Comparison of ENCODE assay signal across 20 cellular contexts in the genomic region with DNA sequence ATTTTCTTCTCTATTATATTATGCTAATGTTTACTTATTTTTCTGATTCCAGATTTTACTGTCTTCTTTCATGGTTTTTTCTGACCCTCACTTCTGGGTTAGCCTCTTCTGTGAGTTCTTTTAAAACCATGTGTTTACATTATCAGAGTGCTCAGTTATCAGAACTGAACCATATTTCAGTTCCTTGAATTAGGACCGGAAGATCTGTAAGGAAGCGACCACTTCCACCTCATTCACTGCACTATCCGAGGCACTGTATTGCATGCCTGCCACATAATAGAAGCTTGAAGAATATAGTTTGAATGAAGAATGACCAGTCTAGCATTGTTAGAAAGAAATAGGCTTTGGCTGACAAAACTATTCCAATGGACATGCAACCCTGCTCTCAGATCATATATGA.
"Had no signal": no experiment of that assay in that cellular context is flagged by ENCODE, and none has a peak within 500 bp of the region (broad histone marks: within the 10 kb centered on the region; RNA-seq: fewer than 3 reads in every experiment).

No MANE protein-coding gene starts in this region.

- H3K4me1 ChIP-seq: heart left ventricle, psoas muscle, right lobe of liver, stomach, transverse colon had no signal

- DNase-seq: cortex of kidney; effector memory CD4-positive, alpha-beta T cell; heart left ventricle; hippocampal formation; kidney glomerular epithelial cell; mammary epithelial cell; mucosa of descending colon; naive thymus-derived CD8-positive, alpha-beta T cell; psoas muscle; retina; right lobe of liver; stimulated activated CD4-positive, alpha-beta T cell treated with anti-CD3 and anti-CD28 coated beads, Interleukin-2, amount 100 ng/mL, for 24 hours; stimulated activated CD4-positive, alpha-beta T cell treated with anti-CD3 and anti-CD28 coated beads, Interleukin-4, amount 100 ng/mL, for 4 hours; stimulated activated naive CD4-positive, alpha-beta T cell; stomach; substantia nigra; transverse colon had no signal

- H3K27me3 Mint-ChIP-seq: naive thymus-derived CD8-positive, alpha-beta T cell had no signal

- H3K36me3 ChIP-seq: heart left ventricle, neutrophil, right lobe of liver, stomach, thoracic aorta, transverse colon had no signal

- H3K27ac ChIP-seq: heart left ventricle, neutrophil, psoas muscle, right lobe of liver, stomach, thoracic aorta, transverse colon had no signal

- ATAC-seq: esophagus mucosa; heart left ventricle; mucosa of descending colon; naive thymus-derived CD8-positive, alpha-beta T cell; psoas muscle; right lobe of liver had no signal

- H3K4me3 Mint-ChIP-seq: naive thymus-derived CD8-positive, alpha-beta T cell had no signal

- H3K4me1 Mint-ChIP-seq: naive thymus-derived CD8-positive, alpha-beta T cell had no signal

- H3K9me3 ChIP-seq: neutrophil, psoas muscle, right lobe of liver had no signal

- H3K4me3 ChIP-seq: heart left ventricle, mucosa of descending colon, psoas muscle, right lobe of liver, stomach, thoracic aorta, transverse colon had no signal

- H3K27me3 ChIP-seq: heart left ventricle, neutrophil, right lobe of liver, stomach, transverse colon had no signal

- H3K27ac Mint-ChIP-seq: naive thymus-derived CD8-positive, alpha-beta T cell had no signal
